In the genomic region with DNA sequence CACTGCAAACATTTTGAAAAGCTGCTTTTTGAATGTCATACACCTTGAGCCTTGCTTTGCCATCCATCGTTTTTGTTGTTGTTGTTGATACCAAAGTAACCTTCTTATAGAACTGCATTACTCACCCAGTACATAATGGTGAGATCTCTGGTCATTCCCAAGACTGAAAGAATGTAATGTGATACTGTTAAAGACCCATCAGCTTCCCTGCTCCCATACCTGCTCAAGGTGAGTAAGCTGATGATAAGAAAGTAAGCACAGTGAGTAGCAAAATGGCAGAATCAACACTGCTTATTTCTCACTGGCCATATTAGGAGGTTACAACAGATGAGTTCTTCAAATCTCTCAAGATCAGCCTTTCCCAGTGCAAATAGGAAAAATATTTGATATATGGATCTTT, we compare ENCODE assay signal across 19 cellular contexts.
DNase-seq lines count a peak whose midpoint lies in the region; ATAC-seq, FAIRE-seq and TF ChIP-seq lines count a peak whose summit lies in the region.
"Had no signal": no experiment of that assay in that cellular context is flagged by ENCODE, and none has a peak within 500 bp of the region (broad histone marks: within the 10 kb centered on the region; RNA-seq: fewer than 3 reads in every experiment).

No MANE protein-coding gene starts in this region.

- no peak for TF ChIP-seq RAD21 in H1 (IDR thresholded peaks at IDR 0.05 in 1 of 2, conservative IDR thresholded peaks at IDR 0.05 in 1 of 2; ENCODE audit: low read depth in 2 of 2, low read length in 2 of 2)

- no peak overlapping the region for H2BK5ac ChIP-seq in H1 (ENCODE audit: low read depth, low read length)

- H4K5ac ChIP-seq in H1 (ENCODE audit: insufficient read length, low read depth, low read length) = no peak overlapping the region

- no peak overlapping the region for H4K8ac ChIP-seq in H1 (ENCODE audit: extremely low read depth, insufficient read depth, low read length)

- no peak overlapping the region for H4K91ac ChIP-seq in H1 (replicated peaks; ENCODE audit: insufficient read length, low read length)

- H3K56ac ChIP-seq in H1 (replicated peaks; ENCODE audit: insufficient read length, low read depth, low read length) = no peak overlapping the region

- no peaks in the 10 kb centered on the region for H3K79me2 ChIP-seq in GM23338 (replicated peaks; ENCODE audit: insufficient read depth)
- no peaks in the 10 kb centered on the region for H3K79me2 ChIP-seq in OCI-LY1 (ENCODE audit: insufficient read depth, low read length)
- H3K79me2 ChIP-seq in H1 (ENCODE audit: control insufficient read depth in 1 of 2, insufficient read depth in 2 of 2, low read length in 2 of 2) = no peaks in the 10 kb centered on the region

- H4K20me1 ChIP-seq in GM23338 (replicated peaks; ENCODE audit: insufficient read depth) (no peaks in the 10 kb centered on the region), OCI-LY1 (ENCODE audit: insufficient read depth, low read length) (no peaks in the 10 kb centered on the region), H1 (replicated peaks in 1 of 2; ENCODE audit: control insufficient read depth in 1 of 2, insufficient read depth in 2 of 2, low read length in 2 of 2) (no peaks in the 10 kb centered on the region)

- no peaks in the 10 kb centered on the region for H3K36me3 Mint-ChIP-seq in GM23338 (ENCODE audit: low read depth)
- H3K36me3 Mint-ChIP-seq: CD4-positive, alpha-beta memory T cell had no signal

- no peak overlapping the region for H3K4ac ChIP-seq in H1 (replicated peaks; ENCODE audit: insufficient read length, low read depth, low read length)

- H3K27me3 ChIP-seq in GM23338 (ENCODE audit: insufficient read depth) (no peaks in the 10 kb centered on the region), OCI-LY1 (ENCODE audit: insufficient read depth, low read length) (no peaks in the 10 kb centered on the region), H1 (replicated peaks in 1 of 4; ENCODE audit: control insufficient read depth in 3 of 4, extremely low read depth in 1 of 4, insufficient read depth in 3 of 4, low read length in 3 of 4) (no peaks in the 10 kb centered on the region)
- H3K27me3 ChIP-seq: BE2C had no signal

- TF ChIP-seq CTCF in GM23338 (conservative IDR thresholded peaks at IDR 0.05; ENCODE audit: low read depth in 2 of 2) = no peak
- TF ChIP-seq CTCF in OCI-LY1 (IDR thresholded peaks at IDR 0.05; ENCODE audit: low read length) = no peak
- no peak for TF ChIP-seq CTCF in H1 (IDR thresholded peaks at IDR 0.05; ENCODE audit: control extremely low read depth in 1 of 3, insufficient read depth in 1 of 3, low read depth in 1 of 3, low read length in 3 of 3)
- no peak for TF ChIP-seq CTCF in GM10266 (IDR thresholded peaks at IDR 0.05; ENCODE audit: control insufficient read depth, insufficient read depth, low read depth, missing control alignments)

- H2AFZ ChIP-seq in GM23338 = no peak overlapping the region
- H2AFZ ChIP-seq in OCI-LY1 (ENCODE audit: low read length) = peak overlapping the region; percentile 64; the same call in 1 of the 2 replicates
- H2AFZ ChIP-seq in H1 (ENCODE audit: low read length) = no peak overlapping the region

- CTCF ChIA-PET in H1 (lab: Charles Lee; ENCODE audit: partially characterized antibody) = interaction anchor here (1.1 kb wide), 1 partner anchor 120 kb away, joined by 4 read pairs; no protein-coding TSS in a partner anchor

- H2AK5ac ChIP-seq in H1 (ENCODE audit: low read depth, low read length) = no peak overlapping the region

- no peak overlapping the region for H2BK15ac ChIP-seq in H1 (ENCODE audit: low read length)

- no peak overlapping the region for H3K23ac ChIP-seq in H1 (ENCODE audit: insufficient read length)

- H3K79me1 ChIP-seq in H1 (ENCODE audit: low read depth, low read length) = no peaks in the 10 kb centered on the region

- H3F3A ChIP-seq in GM23338 (replicated peaks; ENCODE audit: low read depth) (no peaks in the 10 kb centered on the region), OCI-LY1 (ENCODE audit: insufficient read depth, low read length) (no peaks in the 10 kb centered on the region)

- H3K9ac ChIP-seq in OCI-LY1 (ENCODE audit: low read length) (no peak overlapping the region), H1 (replicated peaks in 1 of 4; ENCODE audit: extremely low read depth in 1 of 4, low read depth in 3 of 4, low read length in 3 of 4) (no peak overlapping the region)

- H3K4me2 ChIP-seq in GM23338 (no peak overlapping the region), OCI-LY1 (ENCODE audit: low read length) (no peak overlapping the region), H1 (ENCODE audit: insufficient read depth in 1 of 2, low read depth in 2 of 2, low read length in 2 of 2) (no peak overlapping the region)
- H3K4me2 ChIP-seq: A549 had no signal

- H3K9me2 ChIP-seq in GM23338 (ENCODE audit: insufficient read depth) (no peaks in the 10 kb centered on the region), OCI-LY1 (ENCODE audit: low read depth, low read length) (no peaks in the 10 kb centered on the region)

- no peak overlapping the region for H3K14ac ChIP-seq in H1 (ENCODE audit: insufficient read length)

- H3K27me3 Mint-ChIP-seq in GM23338 (ENCODE audit: insufficient read depth, low read depth, poor library complexity) = no peaks in the 10 kb centered on the region
- H3K27me3 Mint-ChIP-seq: CD4-positive, alpha-beta memory T cell had no signal

- no peak overlapping the region for H3K4me3 ChIP-seq in GM23338
- H3K4me3 ChIP-seq in OCI-LY1 (ENCODE audit: low read depth, low read length, poor library complexity, severe bottlenecking) = no peak overlapping the region
- H3K4me3 ChIP-seq in H1 (ENCODE audit: extremely low read depth in 1 of 4, insufficient read depth in 2 of 4, low read depth in 3 of 4, low read length in 4 of 4) = no peak overlapping the region
- H3K4me3 ChIP-seq: A549 had no signal

- H2BK120ac ChIP-seq in H1 (replicated peaks; ENCODE audit: low read depth, low read length) = no peak overlapping the region

- H3K9me3 Mint-ChIP-seq in GM23338 = no peaks in the 10 kb centered on the region

- H3K36me3 ChIP-seq in GM23338 (ENCODE audit: insufficient read depth) (no peaks in the 10 kb centered on the region), OCI-LY1 (ENCODE audit: insufficient read depth, low read length) (no peaks in the 10 kb centered on the region), H1 (ENCODE audit: control insufficient read depth in 2 of 4, insufficient read depth in 4 of 4, low read length in 3 of 4) (no peaks in the 10 kb centered on the region)
- H3K36me3 ChIP-seq: BE2C had no signal

- H2BK12ac ChIP-seq in H1 (ENCODE audit: low read depth, low read length) = no peak overlapping the region

- 72% methylated on average over 1 of the region's 1 CpG; no CpG with 5 or more reads in 1 of the 2 experiments for WGBS in H1 (ENCODE audit: extremely low coverage in 1 of 2, insufficient coverage in 1 of 2, insufficient read length in 1 of 2, insufficient replicate concordance in 2 of 2, low coverage in 1 of 2, low lambda C conversion rate in 2 of 2, missing lambda C conversion rate in 1 of 2), 2 experiments

- POLR2A ChIA-PET in H1 (lab: Charles Lee; ENCODE audit: partially characterized antibody) = no interaction called here

- TF ChIP-seq EP300 in H1 (IDR thresholded peaks at IDR 0.05; ENCODE audit: borderline replicate concordance in 1 of 2, low read depth in 2 of 2, low read length in 2 of 2) = no peak

- H3K23me2 ChIP-seq in H1 (ENCODE audit: low read depth, low read length) = no peaks in the 10 kb centered on the region

- no peak overlapping the region for H3K27ac Mint-ChIP-seq in GM23338
- H3K27ac Mint-ChIP-seq: CD4-positive, alpha-beta memory T cell had no signal

- DNase-seq in GM23338 (ENCODE audit: low spot score) (peak; percentile 46), H1 (ENCODE audit: low read depth in 1 of 2, low spot score in 2 of 2) (no peak), iPS-NIHi7 (ENCODE audit: extremely low spot score) (peak; percentile 19), NK-92 (lab: John Stamatoyannopoulos, UW; ENCODE audit: unreplicated experiment) (no peak), GM10266 (ENCODE audit: extremely low spot score) (no peak), RPMI8226 (no peak)
- DNase-seq: BE2C; CD4-positive, alpha-beta memory T cell; DMS153; DMS79 treated with DMSO at 0.1 percent for 48 hours; EL; IMR-90 had no signal

- no peak overlapping the region for H2BK20ac ChIP-seq in H1 (ENCODE audit: low read length)

- peak; percentile 94 for FAIRE-seq in H1 (lab: Jason Lieb, UNC)
- FAIRE-seq: A549, G401.6, GM12892, GM19239 had no signal

- no peak overlapping the region for H3K4me3 Mint-ChIP-seq in GM23338
- H3K4me3 Mint-ChIP-seq: CD4-positive, alpha-beta memory T cell had no signal

- TF ChIP-seq POLR2A in H1 (IDR thresholded peaks at IDR 0.05; ENCODE audit: control extremely low read depth in 1 of 2, low read depth in 2 of 2, low read length in 2 of 2) = no peak

- peaks cover 9% of the 10 kb centered on the region for H3K4me1 Mint-ChIP-seq in GM23338
- H3K4me1 Mint-ChIP-seq: CD4-positive, alpha-beta memory T cell had no signal

- peak; percentile 86 for ATAC-seq in GM23338
- ATAC-seq: A549, HCT116 had no signal

- H3K27ac ChIP-seq in GM23338 (ENCODE audit: low read depth) (no peak overlapping the region), OCI-LY1 (ENCODE audit: low read depth, low read length, poor library complexity, severe bottlenecking) (no peak overlapping the region), H1 (ENCODE audit: low read depth, low read length) (no peak overlapping the region)
- H3K27ac ChIP-seq: A549, C4-2B had no signal

- H3K18ac ChIP-seq in H1 (ENCODE audit: extremely low read depth, low read length) = no peak overlapping the region

- peaks cover 4% of the 10 kb centered on the region; the same call in 1 of the 2 replicates for H3K4me1 ChIP-seq in GM23338 (ENCODE audit: insufficient read depth)
- no peaks in the 10 kb centered on the region for H3K4me1 ChIP-seq in OCI-LY1 (ENCODE audit: insufficient read depth, low read length, severe bottlenecking)
- peaks cover 0 to 5% (median 2%) of the 10 kb centered on the region in 4 experiments; a peak in 3 of 7 replicates for H3K4me1 ChIP-seq in H1 (replicated peaks in 1 of 4; ENCODE audit: control insufficient read depth in 3 of 4, insufficient read depth in 4 of 4, low read length in 3 of 4)
- H3K4me1 ChIP-seq: A549, BE2C had no signal

- H3K9me3 ChIP-seq in OCI-LY1 (ENCODE audit: low read length) (no peaks in the 10 kb centered on the region), H1 (ENCODE audit: insufficient read depth in 2 of 2, low read depth in 1 of 2, low read length in 1 of 2) (no peaks in the 10 kb centered on the region)
- H3K9me3 ChIP-seq: A549, BE2C had no signal

TF ChIP-seq in GM23338, 12 proteins besides CTCF, POLR2A, EP300 and RAD21 (continues in another document):
- no peak for TF ChIP-seq STAT1 (IDR thresholded peaks at IDR 0.05; ENCODE audit: unreplicated experiment)
- no peak for TF ChIP-seq ZNF331 (CRISPR knock-in tag; IDR thresholded peaks at IDR 0.05; ENCODE audit: low read depth)
- no peak for TF ChIP-seq NANOG (IDR thresholded peaks at IDR 0.05; ENCODE audit: borderline replicate concordance)
- no peak for TF ChIP-seq EZH2phosphoT487 (IDR thresholded peaks at IDR 0.05; ENCODE audit: unreplicated experiment)

TF ChIP-seq in H1, 55 proteins besides CTCF, POLR2A, EP300 and RAD21 (continues in another document):
- TF ChIP-seq CHD2 (IDR thresholded peaks at IDR 0.05; ENCODE audit: low read length) = no peak
- no peak for TF ChIP-seq CBX5 (IDR thresholded peaks at IDR 0.05; ENCODE audit: low read depth, low read length)
- TF ChIP-seq HDAC6 (IDR thresholded peaks at IDR 0.05; ENCODE audit: low read depth, low read length) = no peak
- no peak for TF ChIP-seq BACH1 (IDR thresholded peaks at IDR 0.05; ENCODE audit: low read length)

Comparison
In these comparisons a context has a peak if more than half of its experiments do, and no peak if none do; other contexts are left out.
1. DNase-seq: peak in GM23338 (single experiment) and iPS-NIHi7 (single experiment); none in H1 (0 of 2), NK-92 (single experiment), GM10266 (single experiment) and RPMI8226 (single experiment).